ENCODE assay signal across 2 cellular contexts in genomic region chr5:34547300-34548085, GRCh38.
TF ChIP-seq lines count a peak whose summit lies in the region.

No MANE protein-coding gene starts in this region.

TF ChIP-seq in K562, 482 proteins besides CTCF, POLR2A, EP300 and RAD21 (continues in another document):
- TF ChIP-seq RBM15 (IDR thresholded peaks at IDR 0.05; ENCODE audit: insufficient read depth, low read length) (no peak), ZSCAN32 (CRISPR knock-in tag; IDR thresholded peaks at IDR 0.05) (no peak), ZNF407 (IDR thresholded peaks at IDR 0.05; ENCODE audit: low read depth) (no peak), CAMTA2 (CRISPR knock-in tag; conservative IDR thresholded peaks at IDR 0.05) (no peak), C11orf30 (IDR thresholded peaks at IDR 0.05; ENCODE audit: low read depth) (no peak), SREBF2 (CRISPR knock-in tag; IDR thresholded peaks at IDR 0.05) (no peak), TBP (optimal IDR thresholded peaks at IDR 0.05; ENCODE audit: low read depth, low read length) (no peak), SAFB (IDR thresholded peaks at IDR 0.05; ENCODE audit: borderline replicate concordance, low read depth, low read length) (no peak), DLX4 (CRISPR knock-in tag; IDR thresholded peaks at IDR 0.05) (no peak), HDAC1 (IDR thresholded peaks at IDR 0.05) (no peak), ZNF24 (IDR thresholded peaks at IDR 0.05) (no peak), GATAD2A (IDR thresholded peaks at IDR 0.05) (no peak), MAZ (CRISPR knock-in tag; conservative IDR thresholded peaks at IDR 0.05 in 1 of 2, IDR thresholded peaks at IDR 0.05 in 1 of 2) (0 out of 4 replicates have a peak, but pooled peaks of 1 of the 2 experiments have one; percentile 17), ZBTB9 (CRISPR knock-in tag; IDR thresholded peaks at IDR 0.05) (0 out of 2 replicates have a peak, but pooled peaks have one; percentile 14), ERF (CRISPR knock-in tag; IDR thresholded peaks at IDR 0.05) (0 out of 2 replicates have a peak, but pooled peaks have one; percentile 34), RBBP5 (IDR thresholded peaks at IDR 0.05; ENCODE audit: borderline replicate concordance, insufficient read depth, low read length, poor library complexity, severe bottlenecking) (no peak), ZNF232 (CRISPR knock-in tag; IDR thresholded peaks at IDR 0.05) (no peak), KHSRP (IDR thresholded peaks at IDR 0.05) (no peak)
- TF ChIP-seq, protein P1, sequence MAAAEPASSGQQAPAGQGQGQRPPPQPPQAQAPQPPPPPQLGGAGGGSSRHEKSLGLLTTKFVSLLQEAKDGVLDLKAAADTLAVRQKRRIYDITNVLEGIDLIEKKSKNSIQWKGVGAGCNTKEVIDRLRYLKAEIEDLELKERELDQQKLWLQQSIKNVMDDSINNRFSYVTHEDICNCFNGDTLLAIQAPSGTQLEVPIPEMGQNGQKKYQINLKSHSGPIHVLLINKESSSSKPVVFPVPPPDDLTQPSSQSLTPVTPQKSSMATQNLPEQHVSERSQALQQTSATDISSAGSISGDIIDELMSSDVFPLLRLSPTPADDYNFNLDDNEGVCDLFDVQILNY (CRISPR knock-in tag; IDR thresholded peaks at IDR 0.05): no peak

TF ChIP-seq in HEK293T, 16 proteins besides CTCF, POLR2A, EP300 and RAD21:
- no peak for TF ChIP-seq ARNT (IDR thresholded peaks at IDR 0.05)
- TF ChIP-seq L3MBTL2 (conservative IDR thresholded peaks at IDR 0.05): no peak
- TF ChIP-seq FOXK2 (IDR thresholded peaks at IDR 0.05): no peak
- no peak for TF ChIP-seq CTBP1 (IDR thresholded peaks at IDR 0.05; ENCODE audit: borderline replicate concordance)
- TF ChIP-seq FOXA1 (IDR thresholded peaks at IDR 0.05): no peak
- no peak for TF ChIP-seq BHLHE40 (IDR thresholded peaks at IDR 0.05; ENCODE audit: borderline replicate concordance)
- no peak for TF ChIP-seq LEF1 (IDR thresholded peaks at IDR 0.05; ENCODE audit: borderline replicate concordance)
- no peak for TF ChIP-seq TARDBP (IDR thresholded peaks at IDR 0.05)
- TF ChIP-seq HDGF (IDR thresholded peaks at IDR 0.05; ENCODE audit: borderline replicate concordance): no peak
- TF ChIP-seq FOXM1 (IDR thresholded peaks at IDR 0.05; ENCODE audit: borderline replicate concordance): no peak
- no peak for TF ChIP-seq NFRKB (IDR thresholded peaks at IDR 0.05)
- no peak for TF ChIP-seq ZNF384 (IDR thresholded peaks at IDR 0.05)
- TF ChIP-seq SUZ12 (IDR thresholded peaks at IDR 0.05): no peak
TF ChIP-seq in HEK293T: peak in this region for 0.
